Comparison of ENCODE assay signal across 13 cellular contexts in genomic region chr18:23716516-23716915, GRCh38. TPM values are rescaled to one million over a fixed set of nuclear protein-coding genes. Genes with fewer than 3 reads are reported as not detected.
DNase-seq lines count a peak whose midpoint lies in the region; ATAC-seq and TF ChIP-seq lines count a peak whose summit lies in the region.
"Had no signal": no experiment of that assay in that cellular context is flagged by ENCODE, and none has a peak within 500 bp of the region (broad histone marks: within the 10 kb centered on the region; RNA-seq: fewer than 3 reads in every experiment).

No MANE protein-coding gene starts in this region.

- H3K27me3 Mint-ChIP-seq in GM23338 (ENCODE audit: insufficient read depth, low read depth, poor library complexity) (no peaks in the 10 kb centered on the region), WTC11 (ENCODE audit: low read depth) (no peaks in the 10 kb centered on the region), CD14-positive monocyte (ENCODE audit: low read depth in 3 of 3) (peaks cover 0 to 7% (median 4%) of the 10 kb centered on the region in 3 donors)
- H3K27me3 Mint-ChIP-seq in naive thymus-derived CD4-positive, alpha-beta T cell = peaks cover 0 to 32% (median 3%) of the 10 kb centered on the region in 5 donors
- H3K27me3 Mint-ChIP-seq in stimulated activated memory B cell treated with anti-CD40 and anti-IgM and Interleukin-4, amounts not matched to agents 10 μg/mL and 1 μg/mL and 100 μg/mL, for 72 hours = peaks cover 29% of the 10 kb centered on the region

- in situ Hi-C loops in KBM-7 (cut with MboI; ENCODE audit: low pct_unique_long_range_greater_than_20kb, low sequenced_read_pairs) = no loop called here

- no peak overlapping the region for H2AFZ ChIP-seq in GM23338
- no peak overlapping the region for H2AFZ ChIP-seq in smooth muscle cell (ENCODE audit: low read depth)

- CTCF ChIA-PET in WTC11 (lab: Charles Lee) = no interaction called here
- CTCF ChIA-PET in naive thymus-derived CD4-positive, alpha-beta T cell (lab: Charles Lee) = no interaction called here

- H3K36me3 ChIP-seq in GM23338 (ENCODE audit: insufficient read depth) (no peaks in the 10 kb centered on the region), smooth muscle cell (ENCODE audit: low read depth) (no peaks in the 10 kb centered on the region)
- no peaks in the 10 kb centered on the region for H3K36me3 ChIP-seq in naive thymus-derived CD4-positive, alpha-beta T cell (ENCODE audit: control insufficient read depth in 2 of 3, insufficient read depth in 3 of 3, low read length in 3 of 3)

- H3K36me3 Mint-ChIP-seq in GM23338 (ENCODE audit: low read depth) = no peaks in the 10 kb centered on the region
- no peaks in the 10 kb centered on the region for H3K36me3 Mint-ChIP-seq in WTC11
- no peaks in the 10 kb centered on the region for H3K36me3 Mint-ChIP-seq in CD14-positive monocyte
- peaks cover 0 to 5% (median 0%) of the 10 kb centered on the region in 5 donors for H3K36me3 Mint-ChIP-seq in naive thymus-derived CD4-positive, alpha-beta T cell
- H3K36me3 Mint-ChIP-seq in stimulated activated memory B cell treated with anti-CD40 and anti-IgM and Interleukin-4, amounts not matched to agents 10 μg/mL and 1 μg/mL and 100 μg/mL, for 72 hours = no peaks in the 10 kb centered on the region

- no peaks in the 10 kb centered on the region for H3K79me2 ChIP-seq in GM23338 (replicated peaks; ENCODE audit: insufficient read depth)
- H3K79me2 ChIP-seq in smooth muscle cell (ENCODE audit: low read depth) = no peaks in the 10 kb centered on the region

- no peaks in the 10 kb centered on the region for H3K4me1 ChIP-seq in GM23338 (ENCODE audit: insufficient read depth)
- H3K4me1 ChIP-seq in smooth muscle cell (ENCODE audit: low read depth) = no peaks in the 10 kb centered on the region
- H3K4me1 ChIP-seq in naive thymus-derived CD4-positive, alpha-beta T cell (ENCODE audit: control insufficient read depth in 2 of 2, insufficient read depth in 2 of 2, low read length in 2 of 2) = peaks cover 6 to 12% of the 10 kb centered on the region in 2 donors

- H3K9me3 ChIP-seq in smooth muscle cell (replicated peaks; ENCODE audit: low read depth) = no peaks in the 10 kb centered on the region
- no peaks in the 10 kb centered on the region for H3K9me3 ChIP-seq in naive thymus-derived CD4-positive, alpha-beta T cell (ENCODE audit: control insufficient read depth in 2 of 3, low read length in 3 of 3)

- intact Hi-C loops in CD14-positive monocyte (cut with micrococcal nuclease) = no loop called here
- intact Hi-C loops in naive thymus-derived CD4-positive, alpha-beta T cell (cut with micrococcal nuclease) = no loop called here

- H3K27ac ChIP-seq in GM23338 (ENCODE audit: low read depth) = no peak overlapping the region
- H3K27ac ChIP-seq in smooth muscle cell (ENCODE audit: low read depth) = peak overlapping the region; percentile 98
- H3K27ac ChIP-seq in naive thymus-derived CD4-positive, alpha-beta T cell (ENCODE audit: low read depth, low read length) = no peak overlapping the region
- H3K27ac ChIP-seq: KMS-11 had no signal

- H3K9ac ChIP-seq in smooth muscle cell (ENCODE audit: low read depth) = peak overlapping the region; percentile 85
- H3K9ac ChIP-seq: KMS-11 had no signal

- no peak for TF ChIP-seq CTCF in GM23338 (conservative IDR thresholded peaks at IDR 0.05; ENCODE audit: low read depth in 2 of 2)
- no peak for TF ChIP-seq CTCF in WTC11 (IDR thresholded peaks at IDR 0.05)
- TF ChIP-seq CTCF in smooth muscle cell (IDR thresholded peaks at IDR 0.05; ENCODE audit: borderline replicate concordance, insufficient read depth, poor library complexity, severe bottlenecking) = no peak
- no peak for TF ChIP-seq CTCF in CD14-positive monocyte (IDR thresholded peaks at IDR 0.05)

- H3K9me3 Mint-ChIP-seq in GM23338 = no peaks in the 10 kb centered on the region
- no peaks in the 10 kb centered on the region for H3K9me3 Mint-ChIP-seq in WTC11
- no peaks in the 10 kb centered on the region for H3K9me3 Mint-ChIP-seq in CD14-positive monocyte
- H3K9me3 Mint-ChIP-seq in naive thymus-derived CD4-positive, alpha-beta T cell = peaks cover 0 to 3% (median 0%) of the 10 kb centered on the region in 11 donors
- no peaks in the 10 kb centered on the region for H3K9me3 Mint-ChIP-seq in stimulated activated memory B cell treated with anti-CD40 and anti-IgM and Interleukin-4, amounts not matched to agents 10 μg/mL and 1 μg/mL and 100 μg/mL, for 72 hours

- POLR2A ChIA-PET in WTC11 (lab: Charles Lee) = no interaction called here
- POLR2A ChIA-PET in naive thymus-derived CD4-positive, alpha-beta T cell (lab: Charles Lee) = no interaction called here

- ATAC-seq in GM23338 = peak; percentile 88
- peak; percentile 84 for ATAC-seq in WTC11
- ATAC-seq in naive thymus-derived CD4-positive, alpha-beta T cell = no peak
- ATAC-seq in stimulated activated memory B cell treated with anti-CD40 and anti-IgM and Interleukin-4, amounts not matched to agents 10 μg/mL and 1 μg/mL and 100 μg/mL, for 72 hours = no peak

- H3K4me3 Mint-ChIP-seq in GM23338 (no peak overlapping the region), WTC11 (no peak overlapping the region), CD14-positive monocyte (no peak overlapping the region)
- H3K4me3 Mint-ChIP-seq in naive thymus-derived CD4-positive, alpha-beta T cell = no peak overlapping the region
- no peak overlapping the region for H3K4me3 Mint-ChIP-seq in stimulated activated memory B cell treated with anti-CD40 and anti-IgM and Interleukin-4, amounts not matched to agents 10 μg/mL and 1 μg/mL and 100 μg/mL, for 72 hours

- H3F3A ChIP-seq in GM23338 (replicated peaks; ENCODE audit: low read depth) = no peaks in the 10 kb centered on the region
- H3F3A ChIP-seq in smooth muscle cell (ENCODE audit: low read depth) = peaks cover 25% of the 10 kb centered on the region

- H4K20me1 ChIP-seq in GM23338 (replicated peaks; ENCODE audit: insufficient read depth) (no peaks in the 10 kb centered on the region), smooth muscle cell (ENCODE audit: low read depth) (no peaks in the 10 kb centered on the region)

- H3K4me3 ChIP-seq in GM23338 (no peak overlapping the region), smooth muscle cell (no peak overlapping the region)
- H3K4me3 ChIP-seq in naive thymus-derived CD4-positive, alpha-beta T cell (ENCODE audit: low read length) = no peak overlapping the region

- peaks cover under 1% of the 10 kb centered on the region; the same call in 1 of the 2 replicates for H3K9me2 ChIP-seq in GM23338 (ENCODE audit: insufficient read depth)

- no peaks in the 10 kb centered on the region for H3K27me3 ChIP-seq in GM23338 (ENCODE audit: insufficient read depth)
- H3K27me3 ChIP-seq in smooth muscle cell (ENCODE audit: low read depth) = no peaks in the 10 kb centered on the region
- H3K27me3 ChIP-seq in naive thymus-derived CD4-positive, alpha-beta T cell (ENCODE audit: control insufficient read depth in 2 of 2, insufficient read depth in 2 of 2, low read length in 2 of 2) = no peaks in the 10 kb centered on the region

- 3% methylated on average over 3 of the region's 3 CpGs for WGBS in smooth muscle cell (ENCODE audit: low lambda C conversion rate)

- H3K4me2 ChIP-seq in GM23338 (no peak overlapping the region), smooth muscle cell (peak overlapping the region; percentile 60)
- H3K4me2 ChIP-seq: KMS-11 had no signal

- peaks cover 2% of the 10 kb centered on the region; the same call in 2 of the 3 replicates for H3K4me1 Mint-ChIP-seq in GM23338
- peaks cover 4% of the 10 kb centered on the region for H3K4me1 Mint-ChIP-seq in WTC11
- H3K4me1 Mint-ChIP-seq in CD14-positive monocyte = peaks cover 10% of the 10 kb centered on the region
- H3K4me1 Mint-ChIP-seq in naive thymus-derived CD4-positive, alpha-beta T cell = peaks cover 13 to 24% (median 17%) of the 10 kb centered on the region in 7 donors
- H3K4me1 Mint-ChIP-seq in stimulated activated memory B cell treated with anti-CD40 and anti-IgM and Interleukin-4, amounts not matched to agents 10 μg/mL and 1 μg/mL and 100 μg/mL, for 72 hours = no peaks in the 10 kb centered on the region

- no peak overlapping the region; the same call in 1 of the 2 replicates for H3K27ac Mint-ChIP-seq in GM23338
- no peak overlapping the region for H3K27ac Mint-ChIP-seq in WTC11
- H3K27ac Mint-ChIP-seq in CD14-positive monocyte = no peak overlapping the region
- H3K27ac Mint-ChIP-seq in naive thymus-derived CD4-positive, alpha-beta T cell = no peak overlapping the region
- H3K27ac Mint-ChIP-seq in stimulated activated memory B cell treated with anti-CD40 and anti-IgM and Interleukin-4, amounts not matched to agents 10 μg/mL and 1 μg/mL and 100 μg/mL, for 72 hours = no peak overlapping the region

- DNase-seq in GM23338 (ENCODE audit: low spot score) (peak; percentile 43), WTC11 (ENCODE audit: low spot score) (peak; percentile 30), fibroblast of the conjunctiva (ENCODE audit: low read depth) (peak; percentile 56), smooth muscle cell (lab: John Stamatoyannopoulos, UW; ENCODE audit: unreplicated experiment) (no peak), CD14-positive monocyte (ENCODE audit: low spot score) (no peak), KBM-7 (no peak)
- no peak for DNase-seq in naive thymus-derived CD4-positive, alpha-beta T cell
- DNase-seq: cerebellar nuclear complex, DND-41, NCI-H524, T-helper 1 cell had no signal

TF ChIP-seq in GM23338, 12 proteins besides CTCF, POLR2A, EP300 and RAD21 (continues in another document):
- TF ChIP-seq STAT1 (IDR thresholded peaks at IDR 0.05; ENCODE audit: unreplicated experiment) (no peak), JUNB (IDR thresholded peaks at IDR 0.05; ENCODE audit: unreplicated experiment) (no peak)

TF ChIP-seq in WTC11, 78 proteins besides CTCF, POLR2A, EP300 and RAD21 (continues in another document):
- TF ChIP-seq ZNF219 (CRISPR knock-in tag; IDR thresholded peaks at IDR 0.05; ENCODE audit: borderline replicate concordance) (no peak), ZNF263 (CRISPR knock-in tag; IDR thresholded peaks at IDR 0.05; ENCODE audit: low read depth) (no peak), ZNF416 (CRISPR knock-in tag; IDR thresholded peaks at IDR 0.05) (no peak)

RNA-seq across cellular contexts. Expression of gene LAMA3, which starts 27.3 kb away (rescaled TPM):
- total RNA-seq in GM23338 (2014; rRNA removed; shearing (Covaris generic)) = 2.6 and 4.9 TPM in 2 replicates
- polyA plus RNA-seq in GM23338 (2016; fragmentation: Nextera tagmentation; extraction: Ambion mirVana) = 3.3 and 3.9 TPM in 2 replicates
- 0.50 to 0.89 TPM (median 0.83 TPM) in 3 replicates for total RNA-seq in WTC11 (2021)
- 23.1 and 30.0 TPM in 2 replicates for total RNA-seq in smooth muscle cell
- 7.8 and 25.1 TPM in 2 replicates for polyA plus RNA-seq in smooth muscle cell
- polyA plus RNA-seq in CD14-positive monocyte = not detected
- under 1 TPM in 1 of 5 experiments, not detected in 4; 0.22 TPM for total RNA-seq in naive thymus-derived CD4-positive, alpha-beta T cell
- polyA plus RNA-seq in naive thymus-derived CD4-positive, alpha-beta T cell = not detected

RNA-seq across cellular contexts. Expression of gene ANKRD29, which starts 53.8 kb away (rescaled TPM):
- 6.6 and 16.9 TPM in 2 replicates for total RNA-seq in GM23338 (2014; rRNA removed; shearing (Covaris generic))
- 36.6 and 38.2 TPM in 2 replicates for polyA plus RNA-seq in GM23338 (2016; fragmentation: Nextera tagmentation; extraction: Ambion mirVana)
- 3.3 to 4.9 TPM (median 3.7 TPM) in 3 replicates for total RNA-seq in WTC11 (2021)
- total RNA-seq in smooth muscle cell = 0.13 and 0.36 TPM in 2 replicates
- polyA plus RNA-seq in smooth muscle cell = 0.72 TPM in 1 of 2 replicates, not detected in the other
- polyA plus RNA-seq in CD14-positive monocyte = under 1 TPM in 1 of 2 donors, not detected in 1; 0.11 TPM
- total RNA-seq in naive thymus-derived CD4-positive, alpha-beta T cell = under 1 TPM in 3 of 5 experiments, not detected in 2; 0.11 to 0.24 (median 0.17) TPM
- under 1 TPM; 0.18 to 0.58 TPM for polyA plus RNA-seq in naive thymus-derived CD4-positive, alpha-beta T cell

Comparison
In these comparisons a context has a peak if more than half of its experiments do, and no peak if none do; other contexts are left out.
1. ATAC-seq: peak in GM23338 (single experiment) and WTC11 (single experiment); none in naive thymus-derived CD4-positive, alpha-beta T cell (single experiment) and stimulated activated memory B cell treated with anti-CD40 and anti-IgM and Interleukin-4, amounts not matched to agents 10 μg/mL and 1 μg/mL and 100 μg/mL, for 72 hours (single experiment).
2. DNase-seq: peak in GM23338 (single experiment), WTC11 (single experiment) and fibroblast of the conjunctiva (single experiment); none in smooth muscle cell (single experiment), CD14-positive monocyte (single experiment), KBM-7 (single experiment) and naive thymus-derived CD4-positive, alpha-beta T cell (0 of 9).